In the genomic region with DNA sequence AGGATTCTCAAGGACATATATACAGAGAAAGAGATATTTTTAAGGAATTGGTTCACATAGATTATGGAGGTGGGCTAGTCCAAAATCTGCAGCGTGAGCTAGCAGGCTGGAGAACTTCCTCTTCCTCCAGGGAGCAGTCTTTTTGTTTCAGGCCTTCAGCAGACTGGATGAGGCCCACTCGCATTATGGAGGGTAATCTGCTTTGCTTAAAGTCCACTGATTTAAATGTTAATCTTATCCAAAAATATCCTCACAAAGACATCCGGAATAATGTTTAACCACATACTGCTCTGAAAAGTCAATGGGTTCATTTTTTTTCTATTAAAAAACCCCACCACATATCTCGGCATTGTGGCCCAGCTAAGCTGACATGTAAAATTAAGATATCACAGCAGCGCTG, we compare ENCODE assay signal across 1 cellular context.
TF ChIP-seq lines count a peak whose summit lies in the region.

No MANE protein-coding gene starts in this region.

TF ChIP-seq in HepG2, 621 proteins besides CTCF, POLR2A, EP300 and RAD21:
- TF ChIP-seq, protein P1, sequence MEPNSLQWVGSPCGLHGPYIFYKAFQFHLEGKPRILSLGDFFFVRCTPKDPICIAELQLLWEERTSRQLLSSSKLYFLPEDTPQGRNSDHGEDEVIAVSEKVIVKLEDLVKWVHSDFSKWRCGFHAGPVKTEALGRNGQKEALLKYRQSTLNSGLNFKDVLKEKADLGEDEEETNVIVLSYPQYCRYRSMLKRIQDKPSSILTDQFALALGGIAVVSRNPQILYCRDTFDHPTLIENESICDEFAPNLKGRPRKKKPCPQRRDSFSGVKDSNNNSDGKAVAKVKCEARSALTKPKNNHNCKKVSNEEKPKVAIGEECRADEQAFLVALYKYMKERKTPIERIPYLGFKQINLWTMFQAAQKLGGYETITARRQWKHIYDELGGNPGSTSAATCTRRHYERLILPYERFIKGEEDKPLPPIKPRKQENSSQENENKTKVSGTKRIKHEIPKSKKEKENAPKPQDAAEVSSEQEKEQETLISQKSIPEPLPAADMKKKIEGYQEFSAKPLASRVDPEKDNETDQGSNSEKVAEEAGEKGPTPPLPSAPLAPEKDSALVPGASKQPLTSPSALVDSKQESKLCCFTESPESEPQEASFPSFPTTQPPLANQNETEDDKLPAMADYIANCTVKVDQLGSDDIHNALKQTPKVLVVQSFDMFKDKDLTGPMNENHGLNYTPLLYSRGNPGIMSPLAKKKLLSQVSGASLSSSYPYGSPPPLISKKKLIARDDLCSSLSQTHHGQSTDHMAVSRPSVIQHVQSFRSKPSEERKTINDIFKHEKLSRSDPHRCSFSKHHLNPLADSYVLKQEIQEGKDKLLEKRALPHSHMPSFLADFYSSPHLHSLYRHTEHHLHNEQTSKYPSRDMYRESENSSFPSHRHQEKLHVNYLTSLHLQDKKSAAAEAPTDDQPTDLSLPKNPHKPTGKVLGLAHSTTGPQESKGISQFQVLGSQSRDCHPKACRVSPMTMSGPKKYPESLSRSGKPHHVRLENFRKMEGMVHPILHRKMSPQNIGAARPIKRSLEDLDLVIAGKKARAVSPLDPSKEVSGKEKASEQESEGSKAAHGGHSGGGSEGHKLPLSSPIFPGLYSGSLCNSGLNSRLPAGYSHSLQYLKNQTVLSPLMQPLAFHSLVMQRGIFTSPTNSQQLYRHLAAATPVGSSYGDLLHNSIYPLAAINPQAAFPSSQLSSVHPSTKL (CRISPR knock-in tag; IDR thresholded peaks at IDR 0.05) = no peak
- TF ChIP-seq CCAR2 (optimal IDR thresholded peaks at IDR 0.05; ENCODE audit: low read depth, low read length) = no peak
